In the genomic region with DNA sequence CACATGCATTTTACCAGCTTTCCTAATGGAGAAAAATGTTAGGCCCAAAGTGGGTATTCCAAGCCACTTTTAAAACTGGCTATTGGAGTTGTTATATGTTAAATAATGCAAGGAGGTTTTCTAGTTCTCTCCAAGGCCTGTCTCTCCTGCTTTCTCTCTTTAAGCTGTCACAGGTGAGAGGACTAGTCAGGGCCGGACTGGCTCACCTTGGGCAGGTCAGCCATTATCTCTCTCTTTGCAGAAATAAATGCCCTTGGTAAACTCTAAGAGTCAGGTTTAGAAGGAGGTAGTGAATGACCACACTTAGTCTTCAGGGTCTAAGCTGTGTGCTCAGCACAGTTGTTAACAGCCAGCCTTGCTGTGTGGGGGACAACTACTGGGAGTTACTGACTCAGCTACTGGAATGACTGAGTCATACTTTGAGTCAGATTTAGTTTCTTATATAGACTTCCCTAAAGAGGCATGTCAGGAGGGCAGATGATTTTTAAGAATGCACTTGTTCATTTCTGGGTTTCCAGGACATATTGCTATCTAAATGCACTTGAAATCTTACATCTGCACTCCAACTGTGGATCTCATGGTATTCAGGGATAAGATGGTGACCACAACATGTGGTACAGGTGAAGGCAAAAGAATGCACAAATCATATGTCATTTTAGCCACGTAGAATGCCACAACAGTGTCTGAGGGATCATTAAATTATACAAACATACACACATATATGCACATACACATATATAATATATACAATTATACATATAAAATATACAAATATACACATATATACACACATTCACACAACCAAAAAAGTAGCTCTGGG, we compare ENCODE assay signal across 8 cellular contexts.
DNase-seq lines count a peak whose midpoint lies in the region; ATAC-seq and TF ChIP-seq lines count a peak whose summit lies in the region.

No MANE protein-coding gene starts in this region.

- DNase-seq in activated naive CD4-positive, alpha-beta T cell treated with anti-CD3 and anti-CD28 coated beads for 36 hours = peak; percentile 44
- DNase-seq in activated naive CD4-positive, alpha-beta T cell treated with anti-CD3 and anti-CD28 coated beads, Interleukin-2, amount 10 ng/mL, durations not matched to agents 7 days and 5 days = no peak
- peak; percentile 88 for DNase-seq in PC-3
- peak; percentile 91 for DNase-seq in epithelial cell of esophagus (ENCODE audit: low read depth)
- DNase-seq in stimulated activated CD4-positive, alpha-beta T cell treated with anti-CD3 and anti-CD28 coated beads, Interleukin-15, amount 100 ng/mL, for 24 hours = peak; percentile 48
- no peak for DNase-seq in naive thymus-derived CD8-positive, alpha-beta T cell
- no peak for DNase-seq in GF-D8 (lab: John Stamatoyannopoulos, UW)

- POLR2A ChIA-PET in PC-3 (lab: Charles Lee; ENCODE audit: unreplicated experiment) = no interaction called here
- POLR2A ChIA-PET in naive thymus-derived CD8-positive, alpha-beta T cell (lab: Charles Lee) = no interaction called here

- H2AFZ ChIP-seq in PC-3 (ENCODE audit: low read length) = peak overlapping the region; percentile 51; the same call in 1 of the 2 replicates

- no peaks in the 10 kb centered on the region for H3K9me2 ChIP-seq in PC-3 (replicated peaks; ENCODE audit: low read length)

- CTCF ChIA-PET in activated naive CD4-positive, alpha-beta T cell treated with anti-CD3 and anti-CD28 coated beads for 36 hours (lab: Charles Lee) = no interaction called here
- CTCF ChIA-PET in activated naive CD4-positive, alpha-beta T cell treated with anti-CD3 and anti-CD28 coated beads, Interleukin-2, amount 10 ng/mL, durations not matched to agents 7 days and 5 days (lab: Charles Lee) = no interaction called here
- CTCF ChIA-PET in PC-3 (lab: Charles Lee) = no interaction called here

- no peaks in the 10 kb centered on the region for H3F3A ChIP-seq in PC-3 (ENCODE audit: low read length, unreplicated experiment)

- intact Hi-C loops in activated naive CD4-positive, alpha-beta T cell treated with anti-CD3 and anti-CD28 coated beads for 36 hours (cut with micrococcal nuclease) = loop anchor here (1.0 kb wide), 1 partner anchor 419 kb away; no protein-coding TSS in a partner anchor
- intact Hi-C loops in PC-3 (cut with micrococcal nuclease) = no loop called here

- ATAC-seq in HG02852 (IDR thresholded peaks at IDR 0.05; ENCODE audit: unreplicated experiment) = peak; percentile 99
- ATAC-seq in PC-3 = peak; percentile 99
- no peak for ATAC-seq in naive thymus-derived CD8-positive, alpha-beta T cell

- H3K27me3 Mint-ChIP-seq in activated naive CD4-positive, alpha-beta T cell treated with anti-CD3 and anti-CD28 coated beads for 36 hours (ENCODE audit: low read depth) = peaks cover 13% of the 10 kb centered on the region
- no peaks in the 10 kb centered on the region for H3K27me3 Mint-ChIP-seq in activated naive CD4-positive, alpha-beta T cell treated with anti-CD3 and anti-CD28 coated beads, Interleukin-2, amount 10 ng/mL, durations not matched to agents 7 days and 5 days
- peaks cover 0 to 6% (median 3%) of the 10 kb centered on the region in 5 donors for H3K27me3 Mint-ChIP-seq in naive thymus-derived CD8-positive, alpha-beta T cell

- peak overlapping the region; percentile 53 for H3K4me2 ChIP-seq in PC-3 (ENCODE audit: low read length)

- H3K4me3 Mint-ChIP-seq in activated naive CD4-positive, alpha-beta T cell treated with anti-CD3 and anti-CD28 coated beads for 36 hours = no peak overlapping the region
- H3K4me3 Mint-ChIP-seq in activated naive CD4-positive, alpha-beta T cell treated with anti-CD3 and anti-CD28 coated beads, Interleukin-2, amount 10 ng/mL, durations not matched to agents 7 days and 5 days = no peak overlapping the region
- no peak overlapping the region for H3K4me3 Mint-ChIP-seq in naive thymus-derived CD8-positive, alpha-beta T cell

- peaks cover 10% of the 10 kb centered on the region for H3K4me1 Mint-ChIP-seq in activated naive CD4-positive, alpha-beta T cell treated with anti-CD3 and anti-CD28 coated beads for 36 hours (ENCODE audit: low read depth)
- H3K4me1 Mint-ChIP-seq in activated naive CD4-positive, alpha-beta T cell treated with anti-CD3 and anti-CD28 coated beads, Interleukin-2, amount 10 ng/mL, durations not matched to agents 7 days and 5 days = no peaks in the 10 kb centered on the region
- H3K4me1 Mint-ChIP-seq in naive thymus-derived CD8-positive, alpha-beta T cell = no peaks in the 10 kb centered on the region

- H3K27ac Mint-ChIP-seq in activated naive CD4-positive, alpha-beta T cell treated with anti-CD3 and anti-CD28 coated beads for 36 hours = no peak overlapping the region
- no peak overlapping the region for H3K27ac Mint-ChIP-seq in activated naive CD4-positive, alpha-beta T cell treated with anti-CD3 and anti-CD28 coated beads, Interleukin-2, amount 10 ng/mL, durations not matched to agents 7 days and 5 days
- H3K27ac Mint-ChIP-seq in naive thymus-derived CD8-positive, alpha-beta T cell = no peak overlapping the region

- H3K9me3 Mint-ChIP-seq in activated naive CD4-positive, alpha-beta T cell treated with anti-CD3 and anti-CD28 coated beads for 36 hours = no peaks in the 10 kb centered on the region
- no peaks in the 10 kb centered on the region for H3K9me3 Mint-ChIP-seq in activated naive CD4-positive, alpha-beta T cell treated with anti-CD3 and anti-CD28 coated beads, Interleukin-2, amount 10 ng/mL, durations not matched to agents 7 days and 5 days
- H3K9me3 Mint-ChIP-seq in naive thymus-derived CD8-positive, alpha-beta T cell = peaks cover 0 to 1% (median 0%) of the 10 kb centered on the region in 9 donors

- no peaks in the 10 kb centered on the region for H3K36me3 ChIP-seq in PC-3 (ENCODE audit: low read depth, low read length)

- peaks cover 20% of the 10 kb centered on the region for H3K4me1 ChIP-seq in PC-3 (ENCODE audit: insufficient read depth, low read length)

- TF ChIP-seq CTCF in PC-3 (conservative IDR thresholded peaks at IDR 0.05; ENCODE audit: low read depth, low read length) = no peak
- TF ChIP-seq CTCF in epithelial cell of esophagus (IDR thresholded peaks at IDR 0.05; ENCODE audit: insufficient read depth, low read depth, low read length, missing control alignments) = no peak

- no peaks in the 10 kb centered on the region for H3K79me2 ChIP-seq in PC-3 (ENCODE audit: low read length)

- no TSS peak for BruUV-seq in PC-3 (replicated peaks; lab: Mats Ljungman, UMichigan)

- peak overlapping the region; percentile 78 for H3K27ac ChIP-seq in PC-3 (ENCODE audit: low read length)

- no peaks in the 10 kb centered on the region for H3K36me3 Mint-ChIP-seq in activated naive CD4-positive, alpha-beta T cell treated with anti-CD3 and anti-CD28 coated beads for 36 hours (ENCODE audit: low read depth)
- no peaks in the 10 kb centered on the region for H3K36me3 Mint-ChIP-seq in activated naive CD4-positive, alpha-beta T cell treated with anti-CD3 and anti-CD28 coated beads, Interleukin-2, amount 10 ng/mL, durations not matched to agents 7 days and 5 days
- no peaks in the 10 kb centered on the region for H3K36me3 Mint-ChIP-seq in naive thymus-derived CD8-positive, alpha-beta T cell

- H4K20me1 ChIP-seq in PC-3 (ENCODE audit: low read length) = no peaks in the 10 kb centered on the region

- H3K9ac ChIP-seq in PC-3 (ENCODE audit: low read length) = peak overlapping the region; percentile 37; the same call in 1 of the 2 replicates

- H3K4me3 ChIP-seq in PC-3 (ENCODE audit: low read length) (no peak overlapping the region; the same call in 1 of the 2 replicates), epithelial cell of esophagus (ENCODE audit: low read length) (no peak overlapping the region)

- no peaks in the 10 kb centered on the region for H3K9me3 ChIP-seq in PC-3 (ENCODE audit: low read length)

- H3K27me3 ChIP-seq in PC-3 (ENCODE audit: low read length) = no peaks in the 10 kb centered on the region

Comparison
In these comparisons a context has a peak if more than half of its experiments do, and no peak if none do; other contexts are left out.
1. DNase-seq: peak in activated naive CD4-positive, alpha-beta T cell treated with anti-CD3 and anti-CD28 coated beads for 36 hours (single experiment), PC-3 (single experiment), epithelial cell of esophagus (single experiment) and stimulated activated CD4-positive, alpha-beta T cell treated with anti-CD3 and anti-CD28 coated beads, Interleukin-15, amount 100 ng/mL, for 24 hours (single experiment); none in activated naive CD4-positive, alpha-beta T cell treated with anti-CD3 and anti-CD28 coated beads, Interleukin-2, amount 10 ng/mL, durations not matched to agents 7 days and 5 days (single experiment), naive thymus-derived CD8-positive, alpha-beta T cell (0 of 10) and GF-D8 (single experiment).
2. ATAC-seq: peak in HG02852 (single experiment) and PC-3 (single experiment); none in naive thymus-derived CD8-positive, alpha-beta T cell (0 of 2).